In genomic region chr5:155974369-155974768, GRCh38 we compare ENCODE assay signal across 31 cellular contexts.
DNase-seq lines count a peak whose midpoint lies in the region; ATAC-seq and TF ChIP-seq lines count a peak whose summit lies in the region.
"Had no signal": no experiment of that assay in that cellular context is flagged by ENCODE, and none has a peak within 500 bp of the region (broad histone marks: within the 10 kb centered on the region; RNA-seq: fewer than 3 reads in every experiment).

No MANE protein-coding gene starts in this region.

- H2BK15ac ChIP-seq in IMR-90 (ENCODE audit: low read depth, low read length) = peak overlapping the region; percentile 26; the same call in 1 of the 3 replicates

- H4K5ac ChIP-seq in IMR-90 (ENCODE audit: low read depth, low read length) = no peak overlapping the region

- peak overlapping the region; percentile 58 for H2AK5ac ChIP-seq in IMR-90 (ENCODE audit: low read depth, low read length)

- H4K8ac ChIP-seq in IMR-90 (ENCODE audit: low read depth in 2 of 2, low read length in 2 of 2) = no peak overlapping the region; a peak in 1 of 4 replicates

- no peak overlapping the region for H2AFZ ChIP-seq in IMR-90 (replicated peaks; ENCODE audit: low read length, poor library complexity)

- peak overlapping the region; percentile 32; the same call in 1 of the 2 replicates for H2BK120ac ChIP-seq in IMR-90 (ENCODE audit: low read depth, low read length)

- H2AK9ac ChIP-seq in IMR-90 (replicated peaks; ENCODE audit: low read depth, low read length, poor library complexity) = no peak overlapping the region

- no peak overlapping the region for H3K27ac Mint-ChIP-seq in stimulated activated naive CD8-positive, alpha-beta T cell treated with anti-CD3 and anti-CD28 coated beads, Interleukin-15, amount 100 ng/mL, for 72 hours
- H3K27ac Mint-ChIP-seq: B cell; CD14-positive monocyte; CD4-positive, alpha-beta memory T cell; CD4-positive, alpha-beta T cell; CD4-positive, CD25-positive, alpha-beta regulatory T cell; CD8-positive, alpha-beta memory T cell; CD8-positive, alpha-beta T cell had no signal

- no peak overlapping the region for H3K27ac ChIP-seq in IMR-90 (ENCODE audit: insufficient read depth, low read length)
- H3K27ac ChIP-seq: 22Rv1; A549; BLaER1; BLaER1 treated with 17β-estradiol and CSF1 and Interleukin-3, amounts not matched to agents 10 nM and 100 nM; C4-2B had no signal

- H3K14ac ChIP-seq in IMR-90 (replicated peaks; ENCODE audit: low read depth, low read length) = peak overlapping the region; percentile 25; the same call in 1 of the 2 replicates

- CTCF ChIA-PET in IMR-90 (lab: Yijun Ruan, JAX) = no interaction called here

- 0 out of 2 replicates have a peak, but pooled peaks cover 5% of the 10 kb centered on the region for H3K4me1 ChIP-seq in IMR-90 (ENCODE audit: control insufficient read depth, insufficient read depth, low read length)
- H3K4me1 ChIP-seq: BE2C; BLaER1; BLaER1 treated with 17β-estradiol and CSF1 and Interleukin-3, amounts not matched to agents 10 nM and 100 nM; Caco-2 had no signal

- H3K4me3 Mint-ChIP-seq in stimulated activated naive CD8-positive, alpha-beta T cell treated with anti-CD3 and anti-CD28 coated beads, Interleukin-15, amount 100 ng/mL, for 72 hours = no peak overlapping the region
- H3K4me3 Mint-ChIP-seq: B cell; CD14-positive monocyte; CD4-positive, alpha-beta memory T cell; CD4-positive, alpha-beta T cell; CD4-positive, CD25-positive, alpha-beta regulatory T cell; CD8-positive, alpha-beta memory T cell; CD8-positive, alpha-beta T cell had no signal

- no peak overlapping the region for H2BK5ac ChIP-seq in IMR-90 (ENCODE audit: low read depth, low read length, poor library complexity, severe bottlenecking)

- H3K9me3 ChIP-seq in IMR-90 (ENCODE audit: control insufficient read depth, insufficient read depth, low read length) = no peaks in the 10 kb centered on the region
- H3K9me3 ChIP-seq: A549; BE2C; BLaER1; BLaER1 treated with 17β-estradiol and CSF1 and Interleukin-3, amounts not matched to agents 10 nM and 100 nM; Caco-2 had no signal

- WGBS in IMR-90 (ENCODE audit: extremely low coverage in 2 of 2, insufficient read length in 1 of 2), 2 experiments = no CpG with 5 or more reads among the region's 2 CpGs

- H3K4me3 ChIP-seq in IMR-90 (ENCODE audit: insufficient read depth, low read depth, low read length) = no peak overlapping the region
- H3K4me3 ChIP-seq: A549; BLaER1; BLaER1 treated with 17β-estradiol and CSF1 and Interleukin-3, amounts not matched to agents 10 nM and 100 nM had no signal

- POLR2A ChIA-PET in IMR-90 (lab: Charles Lee; ENCODE audit: unreplicated experiment) = no interaction called here

- intact Hi-C loops in IMR-90 (cut with micrococcal nuclease) = no loop called here

- no peak overlapping the region for H3K4me2 ChIP-seq in IMR-90 (ENCODE audit: low read depth, low read length)
- H3K4me2 ChIP-seq: A549; BLaER1; BLaER1 treated with 17β-estradiol and CSF1 and Interleukin-3, amounts not matched to agents 10 nM and 100 nM had no signal

- TF ChIP-seq CTCF in IMR-90 (conservative IDR thresholded peaks at IDR 0.05; ENCODE audit: low read depth, low read length) = no peak

- no peak for TF ChIP-seq RAD21 in IMR-90 (IDR thresholded peaks at IDR 0.05; ENCODE audit: low read length)

- in situ Hi-C loops in IMR-90 (cut with MboI; ENCODE audit: low sequenced_read_pairs) = no loop called here

- no peak for DNase-seq in stimulated activated naive CD8-positive, alpha-beta T cell treated with anti-CD3 and anti-CD28 coated beads, Interleukin-15, Interleukin-2, amounts not matched to agents 100 U/mL and 50 U/mL, for 24 hours
- no peak for DNase-seq in stimulated activated naive CD8-positive, alpha-beta T cell treated with anti-CD3 and anti-CD28 coated beads, Interleukin-15, amount 100 ng/mL, for 72 hours
- no peak for DNase-seq in IMR-90
- DNase-seq: 8988T; ACHN; AML-193; BE2C; C1 segment of cervical spinal cord; Caco-2; Calu3; CD4-positive, alpha-beta memory T cell; CD4-positive, alpha-beta T cell; CD4-positive, CD25-positive, alpha-beta regulatory T cell; CD8-positive, alpha-beta memory T cell; CD8-positive, alpha-beta T cell; COR-L47; DMS 273 treated with DMSO at 0.1 percent for 48 hours; DMS153; DMS53; DMS79; DMS79 treated with DMSO at 0.1 percent for 48 hours; DND-41; EL had no signal

- H3K9ac ChIP-seq in IMR-90 (ENCODE audit: low read depth, low read length) = no peak overlapping the region
- H3K9ac ChIP-seq: BLaER1; BLaER1 treated with 17β-estradiol and CSF1 and Interleukin-3, amounts not matched to agents 10 nM and 100 nM had no signal

- H3K36me3 ChIP-seq in IMR-90 (ENCODE audit: control insufficient read depth, insufficient read depth, low read length) = no peaks in the 10 kb centered on the region
- H3K36me3 ChIP-seq: BE2C; BLaER1; BLaER1 treated with 17β-estradiol and CSF1 and Interleukin-3, amounts not matched to agents 10 nM and 100 nM had no signal

- H3K9me1 ChIP-seq in IMR-90 (ENCODE audit: insufficient read depth, low read length) = no peaks in the 10 kb centered on the region

- H3K27me3 Mint-ChIP-seq in stimulated activated naive CD8-positive, alpha-beta T cell treated with anti-CD3 and anti-CD28 coated beads, Interleukin-15, amount 100 ng/mL, for 72 hours = peaks cover 9% of the 10 kb centered on the region
- H3K27me3 Mint-ChIP-seq: CD4-positive, CD25-positive, alpha-beta regulatory T cell had no signal

- H3K4ac ChIP-seq in IMR-90 (ENCODE audit: low read depth, low read length) = peak overlapping the region; percentile 24; the same call in 1 of the 2 replicates

- no peak for TF ChIP-seq POLR2A in IMR-90 (IDR thresholded peaks at IDR 0.05; ENCODE audit: low read depth, low read length)

- no peaks in the 10 kb centered on the region for H3K4me1 Mint-ChIP-seq in stimulated activated naive CD8-positive, alpha-beta T cell treated with anti-CD3 and anti-CD28 coated beads, Interleukin-15, amount 100 ng/mL, for 72 hours
- H3K4me1 Mint-ChIP-seq: B cell; CD14-positive monocyte; CD4-positive, alpha-beta memory T cell; CD4-positive, CD25-positive, alpha-beta regulatory T cell; CD8-positive, alpha-beta memory T cell had no signal

- H4K91ac ChIP-seq in IMR-90 (ENCODE audit: insufficient read depth, low read depth, low read length) = 0 out of 2 replicates have a peak overlapping the region, but pooled peaks have one; percentile 24

- no peak overlapping the region for H3K56ac ChIP-seq in IMR-90 (ENCODE audit: extremely low read depth, insufficient read depth, low read length)

- no TSS peak for BruUV-seq in IMR-90 (replicated peaks; lab: Mats Ljungman, UMichigan)

- no peak overlapping the region for H3K18ac ChIP-seq in IMR-90 (ENCODE audit: low read depth, low read length)

- dilution Hi-C loops in IMR-90 (cut with HindIII; ENCODE audit: low sequenced_read_pairs, unreplicated experiment) = no loop called here

- peak overlapping the region; percentile 84; the same call in 1 of the 2 replicates for H2BK20ac ChIP-seq in IMR-90 (ENCODE audit: low read depth, low read length)

- H3K79me1 ChIP-seq in IMR-90 (ENCODE audit: low read depth in 1 of 2, low read length in 2 of 2) = no peaks in the 10 kb centered on the region

- peak; percentile 19 for ATAC-seq in stimulated activated naive CD8-positive, alpha-beta T cell treated with anti-CD3 and anti-CD28 coated beads, Interleukin-15, Interleukin-2, amounts not matched to agents 100 U/mL and 50 U/mL, for 24 hours
- ATAC-seq in stimulated activated naive CD8-positive, alpha-beta T cell treated with anti-CD3 and anti-CD28 coated beads, Interleukin-15, amount 100 ng/mL, for 72 hours = no peak
- no peak for ATAC-seq in IMR-90 (ENCODE audit: low read depth)
- ATAC-seq in GM18519 (IDR thresholded peaks at IDR 0.05; ENCODE audit: low FRiP score, unreplicated experiment) = no peak
- ATAC-seq: A549; CD8-positive, alpha-beta T cell had no signal

- H3K23ac ChIP-seq in IMR-90 (ENCODE audit: low read depth, low read length) = no peak overlapping the region

- H3K9me3 Mint-ChIP-seq in stimulated activated naive CD8-positive, alpha-beta T cell treated with anti-CD3 and anti-CD28 coated beads, Interleukin-15, amount 100 ng/mL, for 72 hours = no peaks in the 10 kb centered on the region
- H3K9me3 Mint-ChIP-seq: CD4-positive, alpha-beta memory T cell; CD4-positive, alpha-beta T cell; CD8-positive, alpha-beta memory T cell; CD8-positive, alpha-beta T cell had no signal

- no peaks in the 10 kb centered on the region for H3K27me3 ChIP-seq in IMR-90 (ENCODE audit: control insufficient read depth, insufficient read depth, low read length)
- H3K27me3 ChIP-seq: BE2C; BLaER1; BLaER1 treated with 17β-estradiol and CSF1 and Interleukin-3, amounts not matched to agents 10 nM and 100 nM had no signal

- H4K20me1 ChIP-seq in IMR-90 (ENCODE audit: insufficient read depth, low read length) = no peaks in the 10 kb centered on the region
- H4K20me1 ChIP-seq: BLaER1; BLaER1 treated with 17β-estradiol and CSF1 and Interleukin-3, amounts not matched to agents 10 nM and 100 nM had no signal

TF ChIP-seq in IMR-90, 13 proteins besides CTCF, POLR2A, EP300 and RAD21 (continues in another document):
- no peak for TF ChIP-seq ELK1 (IDR thresholded peaks at IDR 0.05; ENCODE audit: borderline replicate concordance, low read depth, low read length)
- no peak for TF ChIP-seq MAFK (IDR thresholded peaks at IDR 0.05; ENCODE audit: low read depth, low read length)
- no peak for TF ChIP-seq SMC3 (IDR thresholded peaks at IDR 0.05; ENCODE audit: low read depth, low read length)
- TF ChIP-seq USF2 (IDR thresholded peaks at IDR 0.05; ENCODE audit: low read depth, low read length) = no peak
- no peak for TF ChIP-seq MXI1 (IDR thresholded peaks at IDR 0.05; ENCODE audit: borderline replicate concordance, low read depth, low read length)
- no peak for TF ChIP-seq RCOR1 (IDR thresholded peaks at IDR 0.05; ENCODE audit: insufficient replicate concordance, low read length)
- TF ChIP-seq RFX5 (IDR thresholded peaks at IDR 0.05; ENCODE audit: low read depth, low read length) = no peak
- no peak for TF ChIP-seq NFE2L2 (IDR thresholded peaks at IDR 0.05; ENCODE audit: low read depth, low read length)
